Comparison of ENCODE assay signal across 23 cellular contexts in genomic region chrX:22594771-22595170, GRCh38.
"Had no signal": no experiment of that assay in that cellular context is flagged by ENCODE, and none has a peak within 500 bp of the region (broad histone marks: within the 10 kb centered on the region; RNA-seq: fewer than 3 reads in every experiment).

No MANE protein-coding gene starts in this region.

- H3K4me3 ChIP-seq: MG63, SJSA1, SK-N-MC had no signal

- H3K36me3 ChIP-seq: MG63, SJSA1 had no signal

- FAIRE-seq: HepG2, RCC 7860 had no signal

- H3K9me3 ChIP-seq: MG63, SJSA1 had no signal

- ATAC-seq: HepG2 had no signal

- DNase-seq: IMR-90, Karpas-422, KG1, MG63, NCI-H1092, NCI-H1105 treated with DMSO at 0.1 percent for 48 hours, NCI-H1417 treated with DMSO at 0.1 percent for 48 hours, NCI-H146, NCI-H1694 treated with DMSO at 0.1 percent for 48 hours, NCI-H2029, NCI-H2081 treated with DMSO at 0.1 percent for 48 hours, NCI-H2171, NCI-H226, NCI-H524, NCI-H69, NCI-H774, Right ventricle myocardium superior, RPMI8226, SIG-M5 had no signal

- H3K4me1 ChIP-seq: SJSA1 had no signal

- H3K27ac ChIP-seq: SJSA1, SK-N-MC had no signal

- H3K27me3 ChIP-seq: MG63, SJSA1 had no signal
